In the genomic region with DNA sequence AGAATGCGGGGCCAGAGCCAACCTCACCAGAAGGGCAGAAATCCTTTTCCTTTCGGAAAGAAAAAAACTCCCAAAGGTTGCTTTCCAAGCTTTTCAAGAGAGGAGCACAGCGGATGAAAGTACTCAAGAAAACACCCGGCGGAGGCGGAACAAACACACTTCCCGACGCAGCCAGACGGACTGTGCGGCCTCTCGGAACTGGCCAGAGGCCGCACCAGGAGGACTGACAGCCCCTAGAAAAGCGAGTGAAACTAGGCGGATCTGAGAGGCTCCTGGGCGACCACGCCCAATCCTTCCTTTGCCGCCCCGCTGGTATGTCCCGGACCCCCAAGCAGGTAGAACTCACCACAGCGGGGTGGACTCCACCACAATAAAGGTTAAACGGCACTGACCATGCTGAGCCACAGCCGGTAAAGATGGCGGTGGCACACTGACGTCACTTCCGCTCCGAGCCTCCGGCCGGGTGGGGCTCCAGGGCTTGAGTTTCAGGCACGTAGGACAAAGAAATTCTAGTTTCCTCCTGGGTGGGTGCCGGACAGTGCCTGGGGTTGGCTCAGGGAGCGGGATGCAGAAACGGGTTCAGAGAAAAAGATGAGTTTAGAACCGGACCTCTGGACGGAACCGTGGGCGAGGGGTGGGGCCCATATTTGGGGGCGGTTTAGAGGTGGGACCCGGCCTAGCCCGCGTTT, we compare ENCODE assay signal across 8 cellular contexts. TPM values are rescaled to one million over a fixed set of nuclear protein-coding genes. Genes with fewer than 3 reads are reported as not detected.
DNase-seq lines count a peak whose midpoint lies in the region; ATAC-seq, FAIRE-seq and TF ChIP-seq lines count a peak whose summit lies in the region.

A gene (minus strand): TSS at position 432 of the 689 bp plus-strand sequence. CDS start 14,356 bp downstream, outside the sequence.

- peak within 1 kb of the TSS; percentile 88 for H2BK5ac ChIP-seq in neuronal stem cell (ENCODE audit: low read length)

- H3K4me2 ChIP-seq in neuronal stem cell (ENCODE audit: insufficient read depth, low read length, poor library complexity, severe bottlenecking) = peak within 1 kb of the TSS; percentile 37

- H3K4ac ChIP-seq in neuronal stem cell (ENCODE audit: low read length) = no peak within 1 kb of the TSS

- peak within 1 kb of the TSS; percentile 93 for H2AFZ ChIP-seq in neuronal stem cell (ENCODE audit: low read length)

- peak within 1 kb of the TSS; percentile 85 for H3K18ac ChIP-seq in neuronal stem cell (ENCODE audit: low read length)

- FAIRE-seq in D721Med (lab: Jason Lieb, UNC) = no peak

- peak within 1 kb of the TSS; percentile 82 for H3K27ac ChIP-seq in KOPT-K1 (ENCODE audit: low read depth, low read length, poor library complexity, severe bottlenecking)
- H3K27ac ChIP-seq in foreskin keratinocyte = peak within 1 kb of the TSS; percentile 99
- H3K27ac ChIP-seq in neuronal stem cell (replicated peaks; ENCODE audit: low read length) = peak within 1 kb of the TSS; percentile 92

- H4K91ac ChIP-seq in neuronal stem cell (ENCODE audit: low read depth, low read length, poor library complexity) = no peak within 1 kb of the TSS

- H3K9me3 ChIP-seq in KOPT-K1 (ENCODE audit: insufficient read depth, low read length, poor library complexity, severe bottlenecking) (peaks cover 49% of the 10 kb centered on the region), neuronal stem cell (replicated peaks in 1 of 2; ENCODE audit: control insufficient read depth in 2 of 2, insufficient read depth in 1 of 2, low read depth in 1 of 2, low read length in 2 of 2) (peaks cover 14 to 44% of the 10 kb centered on the region in 2 donors)

- H4K8ac ChIP-seq in neuronal stem cell (ENCODE audit: low read depth, low read length) = no peak within 1 kb of the TSS

- H3K27me3 ChIP-seq in foreskin keratinocyte = no peaks in the 10 kb centered on the region
- H3K27me3 ChIP-seq in neuronal stem cell (ENCODE audit: control insufficient read depth in 3 of 3, insufficient read depth in 3 of 3, low read depth in 1 of 3, low read length in 3 of 3) = no peaks in the 10 kb centered on the region

- H3K4me1 ChIP-seq in foreskin keratinocyte (no peaks in the 10 kb centered on the region), neuronal stem cell (ENCODE audit: control insufficient read depth in 2 of 2, insufficient read depth in 1 of 2, low read depth in 1 of 2, low read length in 2 of 2) (no peaks in the 10 kb centered on the region)

- DNase-seq in D721Med (ENCODE audit: insufficient read length, low spot score) = peak; percentile 60
- DNase-seq in activated gamma-delta T cell treated with Interleukin-2 at 50 U/mL for 16 hours = peak; percentile 76
- peak; percentile 79 to 91 for DNase-seq in foreskin keratinocyte
- peak; percentile 86 for DNase-seq in neuronal stem cell (ENCODE audit: low spot score)

- H3K79me1 ChIP-seq in neuronal stem cell (ENCODE audit: low read depth, low read length) = peaks cover 4% of the 10 kb centered on the region

- no peak within 1 kb of the TSS for H2BK120ac ChIP-seq in neuronal stem cell (ENCODE audit: low read depth, low read length)

- no peak within 1 kb of the TSS for H3K14ac ChIP-seq in neuronal stem cell (ENCODE audit: low read length)

- no peak within 1 kb of the TSS for H2BK15ac ChIP-seq in neuronal stem cell (ENCODE audit: low read length)

- no peak within 1 kb of the TSS for H2AK5ac ChIP-seq in neuronal stem cell (ENCODE audit: low read depth, low read length)

- H3K36me3 ChIP-seq in KOPT-K1 (ENCODE audit: insufficient read depth, low read length) (peaks cover 29% of the 10 kb centered on the region), neuronal stem cell (replicated peaks in 1 of 2; ENCODE audit: control insufficient read depth in 2 of 2, insufficient read depth in 2 of 2, low read length in 2 of 2) (peaks cover 12 to 34% of the 10 kb centered on the region in 2 donors)

- no peak within 1 kb of the TSS for H2BK12ac ChIP-seq in neuronal stem cell (ENCODE audit: low read length)

- peak; percentile 77 for ATAC-seq in GM21529 (IDR thresholded peaks at IDR 0.05; ENCODE audit: unreplicated experiment)
- peak; percentile 87 for ATAC-seq in foreskin keratinocyte

- no CpG with 5 or more reads among the region's 40 CpGs for WGBS in neuronal stem cell (ENCODE audit: extremely low coverage in 2 of 2, insufficient read length in 2 of 2, insufficient replicate concordance in 1 of 2), 2 donors

- TF ChIP-seq CTCF in D721Med (IDR thresholded peaks at IDR 0.05; ENCODE audit: insufficient read depth, missing control alignments) (no peak), foreskin keratinocyte (conservative IDR thresholded peaks at IDR 0.05) (no peak), subcutaneous adipose tissue (IDR thresholded peaks at IDR 0.05; ENCODE audit: low read depth) (no peak)

- H3K23ac ChIP-seq in neuronal stem cell (ENCODE audit: low read depth, low read length, poor library complexity) = peak within 1 kb of the TSS; percentile 69

- peak; percentile 55 for TF ChIP-seq POLR2A in Raji (IDR thresholded peaks at IDR 0.05; ENCODE audit: insufficient read depth, low read depth, low read length)

- peak within 1 kb of the TSS; percentile 89 to 97 for H3K4me3 ChIP-seq in neuronal stem cell (ENCODE audit: low read length in 2 of 2)

- H3K9ac ChIP-seq in neuronal stem cell (ENCODE audit: low read depth, low read length, poor library complexity) = peak within 1 kb of the TSS; percentile 70

RNA-seq across cellular contexts. Expression of the gene that starts here (rescaled TPM):
- 27.8 and 29.8 TPM in 2 replicates for total RNA-seq in foreskin keratinocyte
- polyA plus RNA-seq in foreskin keratinocyte = 3.6 and 3.8 TPM in 2 replicates
- polyA plus RNA-seq in neuronal stem cell (2013, experiment 1 of 2) = 8.7 TPM
- 9.8 TPM for polyA plus RNA-seq in neuronal stem cell (2013, experiment 2 of 2)
- total RNA-seq in subcutaneous adipose tissue = 10 to 100 TPM; 21.8 to 27.7 (median 23.1) TPM

Comparison
In these comparisons a context has a peak if more than half of its experiments do, and no peak if none do; other contexts are left out.
1. Peak in every context shown above with its lines: DNase-seq, ATAC-seq, H3K4me3 ChIP-seq and H3K27ac ChIP-seq.